Comparison of ENCODE assay signal across 12 cellular contexts in genomic region chr13:22800726-22801401, GRCh38.
DNase-seq lines count a peak whose midpoint lies in the region; ATAC-seq and TF ChIP-seq lines count a peak whose summit lies in the region.
"Had no signal": no experiment of that assay in that cellular context is flagged by ENCODE, and none has a peak within 500 bp of the region (broad histone marks: within the 10 kb centered on the region; RNA-seq: fewer than 3 reads in every experiment).

No MANE protein-coding gene starts in this region.

- intact Hi-C loops in mammary epithelial cell (cut with micrococcal nuclease), result no loop called here

- H3K27me3 Mint-ChIP-seq in natural killer cell treated with Interleukin-12 subunit alpha and Interleukin-12 subunit beta and Interleukin-15 and Interleukin-18, amount 100 ng/mL, for 72 hours, result peaks cover 0 to 12% of the 10 kb centered on the region in 2 donors

- H3K27ac ChIP-seq in mammary epithelial cell (ENCODE audit: insufficient read depth, low read depth, low read length), result no peak overlapping the region
- H3K27ac ChIP-seq: parathyroid adenoma had no signal

- in situ Hi-C loops in mammary epithelial cell (cut with MboI; ENCODE audit: low sequenced_read_pairs in 2 of 2), result no loop called here

- H3K4me2 ChIP-seq in mammary epithelial cell (ENCODE audit: insufficient read depth, low read depth, low read length), result no peak overlapping the region

- BruUV-seq in mammary epithelial cell (replicated peaks; lab: Mats Ljungman, UMichigan), result no TSS peak

- CTCF ChIA-PET in mammary epithelial cell (lab: Charles Lee; ENCODE audit: low non-redundant PET), result no interaction called here

- no peaks in the 10 kb centered on the region for H3K4me1 ChIP-seq in mammary epithelial cell (ENCODE audit: insufficient read depth, low read length)
- H3K4me1 ChIP-seq: parathyroid adenoma had no signal

- H3K9ac ChIP-seq in mammary epithelial cell (ENCODE audit: insufficient read depth, low read length), result no peak overlapping the region
- H3K9ac ChIP-seq: parathyroid adenoma had no signal

- DNase-seq in AG10803 (ENCODE audit: low read depth) (peak; percentile 57), NCI-H226 (peak; percentile 13), epithelial cell of proximal tubule (ENCODE audit: low read depth) (peak; percentile 37), medulla oblongata (ENCODE audit: extremely low spot score) (peak; percentile 86), NCI-H82 treated with DMSO at 0.1 percent for 48 hours (lab: John Stamatoyannopoulos, UW; ENCODE audit: unreplicated experiment) (no peak), mammary epithelial cell (no peak)
- no peak for DNase-seq in natural killer cell treated with Interleukin-12 subunit alpha and Interleukin-12 subunit beta and Interleukin-15 and Interleukin-18, amount 100 ng/mL, for 72 hours (ENCODE audit: low spot score)
- DNase-seq in activated CD4-positive, CD25-positive, alpha-beta regulatory T cell treated with anti-CD3 and anti-CD28 coated beads, Interleukin-2, amount 50 U/mL, for 72 hours, result no peak
- DNase-seq: activated CD4-positive, alpha-beta T cell treated with anti-CD3 and anti-CD28 coated beads for 36 hours; cerebellar nuclear complex; SHP77 treated with DMSO at 0.1 percent for 48 hours had no signal

- H3K4me3 ChIP-seq in AG10803 (ENCODE audit: low read length) (no peak overlapping the region), epithelial cell of proximal tubule (ENCODE audit: low read depth, low read length) (peak overlapping the region; percentile 10), mammary epithelial cell (replicated peaks in 1 of 3; ENCODE audit: insufficient read depth in 1 of 3, low read depth in 2 of 3, low read length in 3 of 3) (no peak overlapping the region)

- no peak for ATAC-seq in natural killer cell treated with Interleukin-12 subunit alpha and Interleukin-12 subunit beta and Interleukin-15 and Interleukin-18, amount 100 ng/mL, for 72 hours
- ATAC-seq: activated CD4-positive, alpha-beta T cell treated with anti-CD3 and anti-CD28 coated beads for 36 hours had no signal

- peaks cover 15% of the 10 kb centered on the region for H3K9me3 ChIP-seq in mammary epithelial cell (replicated peaks; ENCODE audit: insufficient read depth, low read length)

- H3K27me3 ChIP-seq in mammary epithelial cell (ENCODE audit: insufficient read depth, low read length), result no peaks in the 10 kb centered on the region

- TF ChIP-seq CTCF in AG10803 (conservative IDR thresholded peaks at IDR 0.05; ENCODE audit: low read length) (no peak), epithelial cell of proximal tubule (conservative IDR thresholded peaks at IDR 0.05; ENCODE audit: low read depth, low read length) (no peak), mammary epithelial cell (conservative IDR thresholded peaks at IDR 0.05 in 1 of 2, IDR thresholded peaks at IDR 0.05 in 1 of 2; ENCODE audit: extremely low read depth in 1 of 2, insufficient read depth in 1 of 2, low read depth in 1 of 2, low read length in 2 of 2) (no peak)

- no peaks in the 10 kb centered on the region for H3K79me2 ChIP-seq in mammary epithelial cell (ENCODE audit: insufficient read depth, low read length)
- H3K79me2 ChIP-seq: parathyroid adenoma had no signal

- H3K36me3 ChIP-seq in mammary epithelial cell (ENCODE audit: insufficient read depth, low read length), result no peaks in the 10 kb centered on the region

- no peak overlapping the region for H3K4me3 Mint-ChIP-seq in natural killer cell treated with Interleukin-12 subunit alpha and Interleukin-12 subunit beta and Interleukin-15 and Interleukin-18, amount 100 ng/mL, for 72 hours
- H3K4me3 Mint-ChIP-seq: activated CD4-positive, alpha-beta T cell treated with anti-CD3 and anti-CD28 coated beads for 36 hours had no signal

- H4K20me1 ChIP-seq in mammary epithelial cell (ENCODE audit: insufficient read depth, low read length), result no peaks in the 10 kb centered on the region

- H3K27ac Mint-ChIP-seq in natural killer cell treated with Interleukin-12 subunit alpha and Interleukin-12 subunit beta and Interleukin-15 and Interleukin-18, amount 100 ng/mL, for 72 hours, result no peak overlapping the region
- H3K27ac Mint-ChIP-seq: activated CD4-positive, alpha-beta T cell treated with anti-CD3 and anti-CD28 coated beads for 36 hours had no signal

- no peaks in the 10 kb centered on the region for H3K4me1 Mint-ChIP-seq in natural killer cell treated with Interleukin-12 subunit alpha and Interleukin-12 subunit beta and Interleukin-15 and Interleukin-18, amount 100 ng/mL, for 72 hours (ENCODE audit: low read depth in 2 of 2)
- H3K4me1 Mint-ChIP-seq: activated CD4-positive, alpha-beta T cell treated with anti-CD3 and anti-CD28 coated beads for 36 hours had no signal

- H3K9me3 Mint-ChIP-seq in natural killer cell treated with Interleukin-12 subunit alpha and Interleukin-12 subunit beta and Interleukin-15 and Interleukin-18, amount 100 ng/mL, for 72 hours, result no peaks in the 10 kb centered on the region

- 44% methylated on average over 5 of the region's 5 CpGs for WGBS in mammary epithelial cell (ENCODE audit: low coverage, missing lambda C conversion rate)

- dilution Hi-C loops in mammary epithelial cell (cut with HindIII; ENCODE audit: low sequenced_read_pairs), result no loop called here

- H3K36me3 Mint-ChIP-seq in natural killer cell treated with Interleukin-12 subunit alpha and Interleukin-12 subunit beta and Interleukin-15 and Interleukin-18, amount 100 ng/mL, for 72 hours, result no peaks in the 10 kb centered on the region

- H2AFZ ChIP-seq in mammary epithelial cell (ENCODE audit: low read depth, low read length), result no peak overlapping the region
- H2AFZ ChIP-seq: parathyroid adenoma had no signal

Comparison
In these comparisons a context has a peak if more than half of its experiments do, and no peak if none do; other contexts are left out.
1. DNase-seq: peak in AG10803 (single experiment), NCI-H226 (single experiment), epithelial cell of proximal tubule (single experiment) and medulla oblongata (single experiment); none in natural killer cell treated with Interleukin-12 subunit alpha and Interleukin-12 subunit beta and Interleukin-15 and Interleukin-18, amount 100 ng/mL, for 72 hours (single experiment), NCI-H82 treated with DMSO at 0.1 percent for 48 hours (single experiment), mammary epithelial cell (single experiment) and activated CD4-positive, CD25-positive, alpha-beta regulatory T cell treated with anti-CD3 and anti-CD28 coated beads, Interleukin-2, amount 50 U/mL, for 72 hours (single experiment).